ENCODE assay signal across 1 cellular context in genomic region chr14:20434701-20435453, GRCh38.
A peak's percentile ranks its signal among the peaks of the same experiment; 100 is the strongest.
TF ChIP-seq lines count a peak whose summit lies in the region.

No MANE protein-coding gene starts in this region.

TF ChIP-seq in K562, 482 proteins besides CTCF, POLR2A, EP300 and RAD21:
- peak; percentile 25 to 31; a peak in 2 of 4 replicates for TF ChIP-seq NRF1 (conservative IDR thresholded peaks at IDR 0.05 in 1 of 2, IDR thresholded peaks at IDR 0.05 in 1 of 2)
- no peak for TF ChIP-seq RAD51 (IDR thresholded peaks at IDR 0.05; ENCODE audit: borderline replicate concordance, low read depth)
- TF ChIP-seq LCOR (CRISPR knock-in tag; IDR thresholded peaks at IDR 0.05) = no peak
